Comparison of ENCODE assay signal across 32 cellular contexts in the genomic region with DNA sequence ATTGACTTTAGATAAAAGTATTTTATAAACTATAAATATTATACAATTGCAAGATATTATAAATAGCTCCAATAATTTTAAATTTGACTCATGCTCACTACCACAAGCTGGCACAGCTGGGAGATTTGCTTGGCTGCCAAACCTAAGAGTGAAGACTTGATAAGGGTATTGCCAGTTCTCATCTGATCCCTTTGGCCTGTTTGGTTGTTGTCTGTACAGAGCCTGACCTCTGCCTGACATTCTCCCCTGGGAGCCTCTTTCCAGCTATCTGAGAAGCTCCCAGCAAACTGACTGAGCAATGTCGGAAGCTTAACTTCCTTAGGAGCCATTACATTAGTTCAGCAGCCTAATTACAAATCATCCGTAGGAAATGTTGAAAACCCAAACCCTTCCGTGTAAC. TPM values are rescaled to one million over a fixed set of nuclear protein-coding genes. Genes with fewer than 3 reads are reported as not detected.
DNase-seq lines count a peak whose midpoint lies in the region; ATAC-seq and TF ChIP-seq lines count a peak whose summit lies in the region.
"Had no signal": no experiment of that assay in that cellular context is flagged by ENCODE, and none has a peak within 500 bp of the region (broad histone marks: within the 10 kb centered on the region; RNA-seq: fewer than 3 reads in every experiment).

No MANE protein-coding gene starts in this region.

- TF ChIP-seq CTCF in adrenal gland (IDR thresholded peaks at IDR 0.05) (no peak), right atrium auricular region (IDR thresholded peaks at IDR 0.05) (no peak), psoas muscle (IDR thresholded peaks at IDR 0.05) (no peak), prostate gland (IDR thresholded peaks at IDR 0.05) (no peak)

- ATAC-seq in psoas muscle: peak; percentile 84 to 86 (median 84)
- no peak for ATAC-seq in HG02588 (IDR thresholded peaks at IDR 0.05; ENCODE audit: unreplicated experiment)
- ATAC-seq: T-helper 17 cell had no signal

- H3K27ac ChIP-seq in adrenal gland (peak overlapping the region in 3 of 5 donors; percentile 38 to 71 (median 43)), right atrium auricular region (peak overlapping the region; percentile 84 to 92), psoas muscle (peak overlapping the region; percentile 89), prostate gland (no peak overlapping the region)
- H3K27ac ChIP-seq: breast epithelium, esophagus muscularis mucosa, neutrophil, SK-N-MC, thoracic aorta had no signal

- DNase-seq in MG63 (peak; percentile 9), adrenal gland (peak; percentile 43 to 84 (median 76)), right atrium auricular region (ENCODE audit: low spot score) (no peak), psoas muscle (peak; percentile 40 to 80), prostate gland (ENCODE audit: low spot score) (no peak), iPS-NIHi7 (ENCODE audit: extremely low spot score) (no peak)
- DNase-seq: activated CD4-positive, alpha-beta T cell treated with anti-CD3 and anti-CD28 coated beads for 4 hours; activated CD8-positive, alpha-beta memory T cell treated with anti-CD3 and anti-CD28 coated beads for 24 hours; activated T-cell treated with anti-CD3 and anti-CD28 coated beads, Interleukin-2, amount 50 U/mL, for 1 hour; CD4-positive, alpha-beta T cell; cortex of kidney; endodermal cell; H9; islet precursor cell; Karpas-422; NCI-H1092; NCI-H2029 treated with DMSO at 0.1 percent for 48 hours; NCI-H510A treated with DMSO at 0.1 percent for 48 hours; stimulated activated CD4-positive, alpha-beta T cell treated with anti-CD3 and anti-CD28 coated beads, Interleukin-12 subunit alpha, Interleukin-12 subunit beta, amount 100 ng/mL, for 4 hours; stimulated activated CD4-positive, alpha-beta T cell treated with anti-CD3 and anti-CD28 coated beads, Interleukin-4, amount 100 ng/mL, for 24 hours; stimulated activated naive CD4-positive, alpha-beta T cell; T-helper 17 cell had no signal

- H3K4me3 ChIP-seq in MG63: no peak overlapping the region
- no peak overlapping the region for H3K4me3 ChIP-seq in adrenal gland
- no peak overlapping the region for H3K4me3 ChIP-seq in right atrium auricular region
- H3K4me3 ChIP-seq in psoas muscle: peak overlapping the region; percentile 53
- no peak overlapping the region for H3K4me3 ChIP-seq in prostate gland
- H3K4me3 ChIP-seq: breast epithelium, esophagus muscularis mucosa, lung, SK-N-MC, thoracic aorta had no signal

- H3K27me3 ChIP-seq in MG63 (no peaks in the 10 kb centered on the region), adrenal gland (no peaks in the 10 kb centered on the region), right atrium auricular region (no peaks in the 10 kb centered on the region), psoas muscle (ENCODE audit: insufficient read depth in 3 of 3, low read length in 2 of 3) (no peaks in the 10 kb centered on the region), prostate gland (replicated peaks; ENCODE audit: insufficient read depth) (no peaks in the 10 kb centered on the region)
- H3K27me3 ChIP-seq: breast epithelium, esophagus muscularis mucosa had no signal

- 36 to 45% (median 41%) methylated on average over 2 to 3 of the region's 3 CpGs for WGBS in adrenal gland, 4 donors
- 7 to 9% (median 8%) methylated on average over 3 of the region's 3 CpGs for WGBS in psoas muscle, 3 donors
- 79% methylated on average over 3 of the region's 3 CpGs for WGBS in prostate gland

- H3K9me3 ChIP-seq in MG63: no peaks in the 10 kb centered on the region
- H3K9me3 ChIP-seq in adrenal gland (replicated peaks in 1 of 3): no peaks in the 10 kb centered on the region
- H3K9me3 ChIP-seq in right atrium auricular region: no peaks in the 10 kb centered on the region
- H3K9me3 ChIP-seq in psoas muscle: no peaks in the 10 kb centered on the region
- H3K9me3 ChIP-seq in prostate gland: no peaks in the 10 kb centered on the region
- H3K9me3 ChIP-seq: breast epithelium, esophagus muscularis mucosa, neutrophil, thoracic aorta had no signal

- TF ChIP-seq POLR2A in adrenal gland (IDR thresholded peaks at IDR 0.05) (peak in 1 of 2 donors; percentile 10), prostate gland (IDR thresholded peaks at IDR 0.05) (no peak)

- H3K36me3 ChIP-seq in MG63 (no peaks in the 10 kb centered on the region), adrenal gland (replicated peaks in 1 of 2) (no peaks in the 10 kb centered on the region), right atrium auricular region (no peaks in the 10 kb centered on the region), psoas muscle (ENCODE audit: insufficient read depth in 1 of 2, low read depth in 1 of 2) (no peaks in the 10 kb centered on the region), prostate gland (no peaks in the 10 kb centered on the region)
- H3K36me3 ChIP-seq: breast epithelium, esophagus muscularis mucosa, neutrophil, thoracic aorta had no signal

- peaks cover 22 to 25% of the 10 kb centered on the region in 2 donors for H3K4me1 ChIP-seq in adrenal gland (replicated peaks in 1 of 2)
- H3K4me1 ChIP-seq in right atrium auricular region: peaks cover 0 to 55% of the 10 kb centered on the region in 2 donors
- peaks cover 65% of the 10 kb centered on the region for H3K4me1 ChIP-seq in psoas muscle
- no peaks in the 10 kb centered on the region for H3K4me1 ChIP-seq in prostate gland (replicated peaks)
- H3K4me1 ChIP-seq: breast epithelium had no signal

- intact Hi-C loops in adrenal gland (cut with DNase I) (no loop called here), psoas muscle (cut with DNase I) (no loop called here), prostate gland (cut with DNase I) (no loop called here)

RNA-seq across cellular contexts. Expression of a gene that starts 10.2 kb away (rescaled TPM):
- total RNA-seq in MG63 (2014; rRNA removed; shearing (Covaris generic); ENCODE audit: low replicate concordance): not detected in 2 replicates
- total RNA-seq in adrenal gland (under 1 TPM in 2 of 8 donors, not detected in 6; 0.18 to 0.24 TPM), right atrium auricular region (100 to 1,000 TPM; 374 to 493 TPM), psoas muscle (1,000 to 10,000 TPM in 1 of 4 donors, 100 to 1,000 TPM in 3; 383 to 1,114 (median 640) TPM), prostate gland (1 to 10 TPM in 1 of 2 donors, not detected in 1; 4.6 TPM)
- polyA plus RNA-seq in adrenal gland (under 1 TPM in 1 of 3 donors, not detected in 2; 0.16 TPM), psoas muscle (100 to 1,000 TPM in 2 of 3 donors, 1 to 10 TPM in 1; 6.9 to 341 (median 259) TPM)
- total RNA-seq: breast epithelium; CD4-positive, alpha-beta T cell; endodermal cell; esophagus muscularis mucosa; frontal cortex; H9; renal cortical epithelial cell; RPMI7951; T-helper 17 cell; thoracic aorta had no signal
- polyA plus RNA-seq: lung had no signal

RNA-seq across cellular contexts. Expression of a gene that starts 43.9 kb away (rescaled TPM):
- total RNA-seq in MG63 (2014; rRNA removed; shearing (Covaris generic); ENCODE audit: low replicate concordance): not detected in 2 replicates
- total RNA-seq in adrenal gland (not detected), right atrium auricular region (10 to 100 TPM; 18.6 to 53.9 TPM), psoas muscle (10 to 100 TPM in 3 of 4 donors, 1 to 10 TPM in 1; 8.2 to 23.6 (median 11.5) TPM), prostate gland (1 to 10 TPM in 1 of 2 donors, not detected in 1; 1.1 TPM)
- polyA plus RNA-seq in adrenal gland (not detected), psoas muscle (10 to 100 TPM in 1 of 3 donors, 1 to 10 TPM in 1, under 1 TPM in 1; 0.12 to 15.2 (median 1.3) TPM)
- total RNA-seq: CD4-positive, alpha-beta T cell; endodermal cell; esophagus muscularis mucosa; frontal cortex; H9; lung; renal cortical epithelial cell; T-helper 17 cell; thoracic aorta had no signal
- polyA plus RNA-seq: lung had no signal

Comparison
In these comparisons a context has a peak if more than half of its experiments do, and no peak if none do; other contexts are left out.
1. DNase-seq: peak in MG63 (single experiment), adrenal gland (7 of 7) and psoas muscle (2 of 2); none in right atrium auricular region (single experiment), prostate gland (single experiment) and iPS-NIHi7 (single experiment).
2. H3K27ac ChIP-seq: peak in adrenal gland (3 of 5), right atrium auricular region (2 of 2) and psoas muscle (single experiment); none in prostate gland (0 of 2).
3. RNA of a gene that starts 10.2 kb away (total RNA-seq): 383 to 1,114 TPM in psoas muscle and 374 to 493 TPM in right atrium auricular region; 4.6 TPM in prostate gland, not detected in MG63 and 0.18 to 0.24 TPM in adrenal gland; every median in the first group is over 10 times any median in the second.